In genomic region chr10:62585211-62585758, GRCh38 we compare ENCODE assay signal across 29 cellular contexts.
DNase-seq lines count a peak whose midpoint lies in the region; ATAC-seq and TF ChIP-seq lines count a peak whose summit lies in the region.
"Had no signal": no experiment of that assay in that cellular context is flagged by ENCODE, and none has a peak within 500 bp of the region (broad histone marks: within the 10 kb centered on the region; RNA-seq: fewer than 3 reads in every experiment).

No MANE protein-coding gene starts in this region.

- TF ChIP-seq POLR2A in esophagus muscularis mucosa (IDR thresholded peaks at IDR 0.05; ENCODE audit: low read depth), result no peak

- H3K36me3 Mint-ChIP-seq in CD4-positive, alpha-beta T cell (ENCODE audit: low read depth), result no peaks in the 10 kb centered on the region
- H3K36me3 Mint-ChIP-seq: brain, memory B cell had no signal

- POLR2A ChIA-PET in CD4-positive, alpha-beta T cell (lab: Charles Lee), result no interaction called here

- H3K27me3 Mint-ChIP-seq in CD4-positive, alpha-beta T cell, result no peaks in the 10 kb centered on the region
- H3K27me3 Mint-ChIP-seq: brain, memory B cell had no signal

- CTCF ChIA-PET in CD4-positive, alpha-beta T cell (lab: Charles Lee), result no interaction called here

- no peak for ATAC-seq in CD4-positive, alpha-beta T cell (ENCODE audit: poor library complexity)
- ATAC-seq in aorta (ENCODE audit: low FRiP score), result no peak
- no peak for ATAC-seq in HG03442 (IDR thresholded peaks at IDR 0.05; ENCODE audit: unreplicated experiment)
- ATAC-seq: activated CD4-positive, CD25-positive, alpha-beta regulatory T cell treated with anti-CD3 and anti-CD28 coated beads, Interleukin-2, amount 50 U/mL, for 24 hours; activated naive CD8-positive, alpha-beta T cell treated with anti-CD3 and anti-CD28 coated beads, Interleukin-2, amount 50 U/mL, for 24 hours; activated T-cell treated with anti-CD3 and anti-CD28 coated beads, Interleukin-2, amount 50 U/mL, for 72 hours; upper lobe of right lung had no signal

- H3K4me3 ChIP-seq in SJSA1 (no peak overlapping the region), esophagus muscularis mucosa (no peak overlapping the region), right atrium auricular region (no peak overlapping the region), skeletal muscle satellite cell (ENCODE audit: low read length) (no peak overlapping the region), aorta (ENCODE audit: low read length in 2 of 2) (no peak overlapping the region)
- H3K4me3 ChIP-seq: prostate gland, sigmoid colon, upper lobe of right lung had no signal

- DNase-seq in SJSA1 (ENCODE audit: low read depth in 1 of 2, low spot score in 2 of 2) (no peak), esophagus muscularis mucosa (ENCODE audit: extremely low spot score) (peak; percentile 89), right atrium auricular region (ENCODE audit: low spot score) (peak; percentile 70), cerebellar cortex (ENCODE audit: low spot score) (no peak), aorta (no peak)
- no peak for DNase-seq in CD4-positive, alpha-beta T cell
- DNase-seq: activated CD4-positive, alpha-beta T cell treated with anti-CD3 and anti-CD28 coated beads, Interleukin-2, amount 50 U/mL, for 4 hours; activated naive CD4-positive, alpha-beta T cell; activated naive CD8-positive, alpha-beta T cell treated with anti-CD3 and anti-CD28 coated beads, Interleukin-2, amount 50 U/mL, for 24 hours; activated T-cell treated with anti-CD3 and anti-CD28 coated beads, Interleukin-2, amount 50 U/mL, for 72 hours; DMS 273 treated with DMSO at 0.1 percent for 48 hours; endodermal cell; foreskin melanocyte; GOT3; hippocampal formation; KG1; NCI-H1105 treated with DMSO at 0.1 percent for 48 hours; NCI-H187 treated with DMSO at 0.1 percent for 48 hours; NCI-H2171 treated with DMSO at 0.1 percent for 48 hours; NCI-H510A; sigmoid colon; stimulated activated naive CD4-positive, alpha-beta T cell; upper lobe of right lung had no signal

- intact Hi-C loops in esophagus muscularis mucosa (cut with DNase I) (no loop called here), aorta (cut with DNase I) (no loop called here)
- intact Hi-C loops in CD4-positive, alpha-beta T cell (cut with DNase I, micrococcal nuclease), result no loop called here

- no peaks in the 10 kb centered on the region for H3K27me3 ChIP-seq in SJSA1 (replicated peaks)
- H3K27me3 ChIP-seq in esophagus muscularis mucosa, result no peaks in the 10 kb centered on the region
- H3K27me3 ChIP-seq in right atrium auricular region, result no peaks in the 10 kb centered on the region
- no peaks in the 10 kb centered on the region for H3K27me3 ChIP-seq in skeletal muscle satellite cell (ENCODE audit: control insufficient read depth, insufficient read depth, low read length)
- H3K27me3 ChIP-seq in CD4-positive, alpha-beta T cell (ENCODE audit: control insufficient read depth, insufficient read depth, low read length), result no peaks in the 10 kb centered on the region
- H3K27me3 ChIP-seq in aorta (ENCODE audit: control insufficient read depth in 1 of 2, insufficient read depth in 2 of 2, low read length in 1 of 2), result no peaks in the 10 kb centered on the region
- H3K27me3 ChIP-seq: sigmoid colon, upper lobe of right lung had no signal

- H3K4me1 Mint-ChIP-seq in CD4-positive, alpha-beta T cell (ENCODE audit: low read depth), result no peaks in the 10 kb centered on the region
- H3K4me1 Mint-ChIP-seq: brain, endodermal cell had no signal

- H3K27ac ChIP-seq in SJSA1 (peak overlapping the region; percentile 6), esophagus muscularis mucosa (replicated peaks in 1 of 4) (peak overlapping the region; percentile 9 to 65 (median 37)), right atrium auricular region (peak overlapping the region; percentile 26 to 68), aorta (ENCODE audit: low read depth in 1 of 2, low read length in 2 of 2) (no peak overlapping the region)
- H3K27ac ChIP-seq in CD4-positive, alpha-beta T cell (ENCODE audit: low read depth, low read length), result no peak overlapping the region
- H3K27ac ChIP-seq: prostate gland, upper lobe of right lung had no signal

- no peaks in the 10 kb centered on the region for H3K9me3 Mint-ChIP-seq in CD4-positive, alpha-beta T cell
- H3K9me3 Mint-ChIP-seq: activated T-cell treated with anti-CD3 and anti-CD28 coated beads, Interleukin-2, amount 50 U/mL, for 72 hours; memory B cell had no signal

- H3K27ac Mint-ChIP-seq in CD4-positive, alpha-beta T cell, result no peak overlapping the region
- H3K27ac Mint-ChIP-seq: activated naive CD8-positive, alpha-beta T cell treated with anti-CD3 and anti-CD28 coated beads, Interleukin-2, amount 50 U/mL, for 24 hours; activated T-cell treated with anti-CD3 and anti-CD28 coated beads, Interleukin-2, amount 50 U/mL, for 72 hours; endodermal cell; memory B cell had no signal

- H3K9ac ChIP-seq in skeletal muscle satellite cell (ENCODE audit: low read depth, low read length), result peak overlapping the region; percentile 34

- TF ChIP-seq EP300 in esophagus muscularis mucosa (IDR thresholded peaks at IDR 0.05), result no peak

- 63% methylated on average over 6 of the region's 6 CpGs for WGBS in esophagus muscularis mucosa
- WGBS in aorta, 2 donors, result 61 to 69% methylated on average over 6 of the region's 6 CpGs

- no peaks in the 10 kb centered on the region for H3K9me3 ChIP-seq in SJSA1 (replicated peaks)
- no peaks in the 10 kb centered on the region for H3K9me3 ChIP-seq in esophagus muscularis mucosa
- no peaks in the 10 kb centered on the region for H3K9me3 ChIP-seq in right atrium auricular region
- H3K9me3 ChIP-seq in skeletal muscle satellite cell (replicated peaks; ENCODE audit: low read length), result peaks cover 3% of the 10 kb centered on the region
- H3K9me3 ChIP-seq in CD4-positive, alpha-beta T cell (ENCODE audit: control insufficient read depth, low read length), result no peaks in the 10 kb centered on the region
- no peaks in the 10 kb centered on the region for H3K9me3 ChIP-seq in aorta (ENCODE audit: control insufficient read depth, low read length)
- H3K9me3 ChIP-seq: prostate gland, sigmoid colon, upper lobe of right lung had no signal

- TF ChIP-seq CTCF in esophagus muscularis mucosa (IDR thresholded peaks at IDR 0.05), result no peak
- TF ChIP-seq CTCF in right atrium auricular region (IDR thresholded peaks at IDR 0.05), result no peak
- TF ChIP-seq CTCF in CD4-positive, alpha-beta T cell (IDR thresholded peaks at IDR 0.05), result no peak

- no peak overlapping the region for H3K4me3 Mint-ChIP-seq in CD4-positive, alpha-beta T cell
- H3K4me3 Mint-ChIP-seq: activated naive CD8-positive, alpha-beta T cell treated with anti-CD3 and anti-CD28 coated beads, Interleukin-2, amount 50 U/mL, for 24 hours; activated T-cell treated with anti-CD3 and anti-CD28 coated beads, Interleukin-2, amount 50 U/mL, for 72 hours; brain; endodermal cell; memory B cell had no signal

- H3K36me3 ChIP-seq in SJSA1, result no peaks in the 10 kb centered on the region
- H3K36me3 ChIP-seq in esophagus muscularis mucosa, result no peaks in the 10 kb centered on the region
- no peaks in the 10 kb centered on the region for H3K36me3 ChIP-seq in right atrium auricular region
- H3K36me3 ChIP-seq in skeletal muscle satellite cell (ENCODE audit: insufficient read depth, low read length), result no peaks in the 10 kb centered on the region
- H3K36me3 ChIP-seq in aorta (ENCODE audit: control insufficient read depth in 1 of 2, insufficient read depth in 2 of 2, low read length in 1 of 2), result no peaks in the 10 kb centered on the region
- H3K36me3 ChIP-seq: prostate gland, sigmoid colon, upper lobe of right lung had no signal

- no peak overlapping the region for H3K4me2 ChIP-seq in skeletal muscle satellite cell (ENCODE audit: low read length)

- peaks cover 49% of the 10 kb centered on the region for H3K4me1 ChIP-seq in SJSA1 (replicated peaks)
- peaks cover 0 to 31% (median 10%) of the 10 kb centered on the region in 4 donors for H3K4me1 ChIP-seq in esophagus muscularis mucosa
- peaks cover 0 to 34% of the 10 kb centered on the region in 2 donors for H3K4me1 ChIP-seq in right atrium auricular region
- H3K4me1 ChIP-seq in skeletal muscle satellite cell (ENCODE audit: control insufficient read depth, insufficient read depth, low read length), result peaks cover 74% of the 10 kb centered on the region
- H3K4me1 ChIP-seq in aorta (ENCODE audit: control insufficient read depth in 1 of 2, insufficient read depth in 2 of 2, low read length in 2 of 2), result no peaks in the 10 kb centered on the region
- H3K4me1 ChIP-seq: prostate gland had no signal

Comparison
In these comparisons a context has a peak if more than half of its experiments do, and no peak if none do; other contexts are left out.
1. DNase-seq: peak in esophagus muscularis mucosa (single experiment) and right atrium auricular region (single experiment); none in SJSA1 (0 of 2), CD4-positive, alpha-beta T cell (0 of 10), cerebellar cortex (single experiment) and aorta (0 of 2).
2. H3K27ac ChIP-seq: peak in SJSA1 (single experiment), esophagus muscularis mucosa (4 of 4) and right atrium auricular region (2 of 2); none in CD4-positive, alpha-beta T cell (single experiment) and aorta (0 of 2).